Comparison of ENCODE assay signal across 8 cellular contexts in the genomic region with DNA sequence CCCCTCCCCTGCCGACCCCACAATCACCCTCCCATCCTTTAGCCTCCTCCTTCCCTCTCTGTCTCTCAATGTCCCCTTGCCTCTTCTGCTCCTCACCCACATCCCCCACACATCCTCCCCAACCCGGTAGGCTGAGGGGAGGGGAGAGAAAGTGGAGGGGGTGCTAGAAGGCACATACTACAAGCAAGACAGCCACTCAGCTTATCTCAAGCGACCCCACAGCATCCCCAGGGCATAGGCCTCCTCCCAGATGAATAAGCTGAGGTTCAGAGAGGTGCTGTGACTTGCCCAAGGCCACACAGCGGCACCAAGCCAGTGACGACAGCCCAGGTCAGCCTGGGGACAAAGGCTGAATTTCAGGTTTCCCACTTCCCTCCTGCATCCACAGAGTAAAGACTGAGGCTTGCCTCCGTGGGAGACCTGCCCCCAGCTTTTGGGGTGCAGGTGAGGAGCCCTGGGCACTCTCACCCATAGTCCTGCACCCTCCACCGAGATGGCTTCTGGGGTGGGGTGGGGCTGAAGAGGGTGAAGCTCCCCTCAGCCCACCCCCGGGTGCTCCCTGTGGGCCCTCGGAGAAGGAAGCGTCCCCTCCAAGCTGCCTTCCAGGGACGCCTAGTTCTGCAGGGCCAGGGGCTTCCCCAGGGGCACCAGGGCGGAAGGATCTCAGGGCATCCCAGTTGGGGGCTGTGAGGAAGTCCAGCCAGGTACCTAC. TPM values are rescaled to one million over a fixed set of nuclear protein-coding genes. Genes with fewer than 3 reads are reported as not detected.
DNase-seq lines count a peak whose midpoint lies in the region; ATAC-seq and TF ChIP-seq lines count a peak whose summit lies in the region.

No MANE protein-coding gene starts in this region.

- BruUV-seq in PC-9 (replicated peaks; lab: Mats Ljungman, UMichigan), result TSS peak; percentile 40

- H3K27me3 ChIP-seq in PC-9 (ENCODE audit: insufficient read depth, low read depth) (no peaks in the 10 kb centered on the region), suprapubic skin (peaks cover 60% of the 10 kb centered on the region), gastrocnemius medialis (peaks cover 14 to 39% (median 27%) of the 10 kb centered on the region in 3 donors), WERI-Rb-1 (ENCODE audit: insufficient read depth, low read depth, severe bottlenecking) (no peaks in the 10 kb centered on the region)

- H3K27ac Mint-ChIP-seq in activated naive CD4-positive, alpha-beta T cell treated with anti-CD3 and anti-CD28 coated beads, Interleukin-2, amount 10 ng/mL, durations not matched to agents 7 days and 5 days, result peak overlapping the region; percentile 94

- peak overlapping the region; percentile 84 for H3K4me2 ChIP-seq in PC-9

- no peak for ATAC-seq in gastrocnemius medialis
- ATAC-seq in HG02885 (IDR thresholded peaks at IDR 0.05; ENCODE audit: poor library complexity, unreplicated experiment), result no peak

- no peaks in the 10 kb centered on the region for H3K9me3 Mint-ChIP-seq in activated naive CD4-positive, alpha-beta T cell treated with anti-CD3 and anti-CD28 coated beads, Interleukin-2, amount 10 ng/mL, durations not matched to agents 7 days and 5 days

- H3K4me3 ChIP-seq in PC-9 (peak overlapping the region; percentile 63), fibroblast of the aortic adventitia (ENCODE audit: low read depth, low read length) (peak overlapping the region; percentile 66), suprapubic skin (peak overlapping the region; percentile 40), gastrocnemius medialis (peak overlapping the region in 1 of 4 donors; percentile 30), WERI-Rb-1 (ENCODE audit: low read depth, low read length) (no peak overlapping the region)

- H3K9me3 ChIP-seq in PC-9 (ENCODE audit: insufficient read depth, low read depth) (no peaks in the 10 kb centered on the region), suprapubic skin (no peaks in the 10 kb centered on the region), gastrocnemius medialis (no peaks in the 10 kb centered on the region), WERI-Rb-1 (ENCODE audit: severe bottlenecking) (no peaks in the 10 kb centered on the region)

- peak overlapping the region; percentile 100 for H3K4me3 Mint-ChIP-seq in activated naive CD4-positive, alpha-beta T cell treated with anti-CD3 and anti-CD28 coated beads, Interleukin-2, amount 10 ng/mL, durations not matched to agents 7 days and 5 days

- no peak for TF ChIP-seq POLR2A in suprapubic skin (IDR thresholded peaks at IDR 0.05)
- TF ChIP-seq POLR2A in gastrocnemius medialis (IDR thresholded peaks at IDR 0.05), result no peak

- peak; percentile 49 for DNase-seq in activated naive CD4-positive, alpha-beta T cell treated with anti-CD3 and anti-CD28 coated beads, Interleukin-2, amount 10 ng/mL, durations not matched to agents 7 days and 5 days
- DNase-seq in activated naive CD4-positive, alpha-beta T cell treated with Interleukin-2 at 50 U/mL for 16 hours, result no peak
- DNase-seq in PC-9, result no peak
- no peak for DNase-seq in fibroblast of the aortic adventitia (ENCODE audit: low read depth)
- no peak for DNase-seq in suprapubic skin (ENCODE audit: low spot score in 2 of 2)
- no peak for DNase-seq in gastrocnemius medialis
- DNase-seq in WERI-Rb-1, result no peak

- H3K79me2 ChIP-seq in PC-9 (ENCODE audit: low read depth), result 0 out of 2 replicates have a peak, but pooled peaks cover 5% of the 10 kb centered on the region

- POLR2A ChIA-PET in PC-9 (lab: Charles Lee; ENCODE audit: unreplicated experiment), result interaction anchor here (0.6 to 1.0 kb wide), 3 partner anchors 44 to 886 kb away, joined by 3 to 21 read pairs (median 4); no protein-coding TSS in a partner anchor

- H3K36me3 Mint-ChIP-seq in activated naive CD4-positive, alpha-beta T cell treated with anti-CD3 and anti-CD28 coated beads, Interleukin-2, amount 10 ng/mL, durations not matched to agents 7 days and 5 days, result peaks cover 49% of the 10 kb centered on the region

- no peak overlapping the region for H3K27ac ChIP-seq in PC-9
- no peak overlapping the region for H3K27ac ChIP-seq in suprapubic skin
- no peak overlapping the region for H3K27ac ChIP-seq in gastrocnemius medialis
- no peak overlapping the region for H3K27ac ChIP-seq in WERI-Rb-1

- 23% methylated on average over 5 of the region's 12 CpGs for WGBS in suprapubic skin

- peaks cover 8% of the 10 kb centered on the region for H3K27me3 Mint-ChIP-seq in activated naive CD4-positive, alpha-beta T cell treated with anti-CD3 and anti-CD28 coated beads, Interleukin-2, amount 10 ng/mL, durations not matched to agents 7 days and 5 days

- CTCF ChIA-PET in activated naive CD4-positive, alpha-beta T cell treated with anti-CD3 and anti-CD28 coated beads, Interleukin-2, amount 10 ng/mL, durations not matched to agents 7 days and 5 days (lab: Charles Lee), result interaction anchor here (1.2 to 9.8 kb wide), 9 partner anchors 17 to 215 kb away, joined by 3 to 134 read pairs (median 6); partner anchors contain the start of gene CYTH4
- CTCF ChIA-PET in PC-9 (lab: Charles Lee), result interaction anchor here (0.6 to 1.7 kb wide), 3 partner anchors 14 to 45 kb away, joined by 3 to 5 read pairs (median 3); no protein-coding TSS in a partner anchor

- no peaks in the 10 kb centered on the region for H4K20me1 ChIP-seq in PC-9 (ENCODE audit: insufficient read depth)

- H3F3A ChIP-seq in PC-9 (ENCODE audit: insufficient read depth, low read depth), result peaks cover 20% of the 10 kb centered on the region; the same call in 1 of the 2 replicates

- no peak for TF ChIP-seq EP300 in suprapubic skin (IDR thresholded peaks at IDR 0.05)

- H3K36me3 ChIP-seq in PC-9 (ENCODE audit: low read depth) (no peaks in the 10 kb centered on the region), suprapubic skin (no peaks in the 10 kb centered on the region), gastrocnemius medialis (no peaks in the 10 kb centered on the region), WERI-Rb-1 (no peaks in the 10 kb centered on the region)

- in situ Hi-C loops in gastrocnemius medialis (cut with MboI; ENCODE audit: low sequenced_read_pairs in 4 of 4), result no loop called here

- no peaks in the 10 kb centered on the region for H3K9me2 ChIP-seq in PC-9 (ENCODE audit: insufficient read depth)

- H3K4me1 ChIP-seq in PC-9 (replicated peaks; ENCODE audit: insufficient read depth), result peaks cover 17% of the 10 kb centered on the region
- H3K4me1 ChIP-seq in suprapubic skin, result peaks cover 12% of the 10 kb centered on the region
- H3K4me1 ChIP-seq in gastrocnemius medialis, result no peaks in the 10 kb centered on the region

- H2AFZ ChIP-seq in PC-9, result peak overlapping the region; percentile 81

- intact Hi-C loops in PC-9 (cut with micrococcal nuclease; ENCODE audit: unreplicated experiment), result no loop called here
- intact Hi-C loops in gastrocnemius medialis (cut with DNase I; ENCODE audit: low total_unique reads), result no loop called here

- no peak for TF ChIP-seq CTCF in PC-9 (conservative IDR thresholded peaks at IDR 0.05)
- no peak for TF ChIP-seq CTCF in fibroblast of the aortic adventitia (IDR thresholded peaks at IDR 0.05; ENCODE audit: insufficient read depth, low read length)
- no peak for TF ChIP-seq CTCF in suprapubic skin (IDR thresholded peaks at IDR 0.05)
- no peak for TF ChIP-seq CTCF in gastrocnemius medialis (IDR thresholded peaks at IDR 0.05 in 4 of 5, conservative IDR thresholded peaks at IDR 0.05 in 1 of 5)
- TF ChIP-seq CTCF in WERI-Rb-1 (IDR thresholded peaks at IDR 0.05; ENCODE audit: low read depth, low read length), result no peak

- peaks cover 56% of the 10 kb centered on the region for H3K4me1 Mint-ChIP-seq in activated naive CD4-positive, alpha-beta T cell treated with anti-CD3 and anti-CD28 coated beads, Interleukin-2, amount 10 ng/mL, durations not matched to agents 7 days and 5 days

RNA-seq across cellular contexts. Expression of gene RAC2, which starts 0.5 kb away (rescaled TPM):
- total RNA-seq in PC-9 (2021), result 79.9 and 90.5 TPM in 2 replicates
- total RNA-seq in fibroblast of the aortic adventitia (ENCODE audit: low replicate concordance), result 5.6 and 14.4 TPM in 2 replicates
- 1 to 10 TPM; 1.9 to 3.9 (median 3.0) TPM for total RNA-seq in suprapubic skin
- total RNA-seq in gastrocnemius medialis, result 1 to 10 TPM in 3 of 4 donors, not detected in 1; 1.9 to 3.7 (median 3.5) TPM

RNA-seq across cellular contexts. Expression of gene SSTR3, which starts 31.3 kb away (rescaled TPM):
- not detected in 2 replicates for total RNA-seq in PC-9 (2021)
- 0.41 TPM in 1 of 2 replicates, not detected in the other for total RNA-seq in fibroblast of the aortic adventitia (ENCODE audit: low replicate concordance)
- not detected for total RNA-seq in suprapubic skin
- total RNA-seq in gastrocnemius medialis, result not detected

RNA-seq across cellular contexts. Expression of gene CYTH4, which starts 38.8 kb away (rescaled TPM):
- not detected in 2 replicates for total RNA-seq in PC-9 (2021)
- 0.25 and 0.72 TPM in 2 replicates for total RNA-seq in fibroblast of the aortic adventitia (ENCODE audit: low replicate concordance)
- total RNA-seq in suprapubic skin, result 1 to 10 TPM in 3 of 4 donors, under 1 TPM in 1; 0.55 to 4.3 (median 2.7) TPM
- 1 to 10 TPM in 3 of 4 donors, not detected in 1; 1.7 to 2.2 (median 2.0) TPM for total RNA-seq in gastrocnemius medialis

RNA-seq across cellular contexts. Expression of gene C1QTNF6, which starts 55.5 kb away (rescaled TPM):
- total RNA-seq in PC-9 (2021) (72.2 and 85.9 TPM in 2 replicates), fibroblast of the aortic adventitia (ENCODE audit: low replicate concordance) (4.2 and 4.6 TPM in 2 replicates), suprapubic skin (1 to 10 TPM; 1.2 to 8.4 (median 2.7) TPM), gastrocnemius medialis (under 1 TPM; 0.46 to 1.00 (median 0.84) TPM)
